ENCODE assay signal across 8 cellular contexts in genomic region chr14:105525861-105526780, GRCh38. TPM values are rescaled to one million over a fixed set of nuclear protein-coding genes. Genes with fewer than 3 reads are reported as not detected.
DNase-seq lines count a peak whose midpoint lies in the region; ATAC-seq, FAIRE-seq and TF ChIP-seq lines count a peak whose summit lies in the region.

Gene TMEM121 (plus strand): TSS chr14:105526583. CDS start chr14:105528835, 2,252 bp downstream.

- peaks cover 14% of the 10 kb centered on the region for H3K27me3 Mint-ChIP-seq in memory B cell

- H3K9me3 Mint-ChIP-seq in memory B cell, result no peaks in the 10 kb centered on the region

- no peaks in the 10 kb centered on the region for H3K36me3 Mint-ChIP-seq in memory B cell

- FAIRE-seq in GM12892 (lab: Jason Lieb, UNC), result no peak

- no peak for TF ChIP-seq POLR2A in GM12892 (IDR thresholded peaks at IDR 0.05; ENCODE audit: low read depth, low read length)

- no peaks in the 10 kb centered on the region for H3K9me3 ChIP-seq in subcutaneous abdominal adipose tissue (ENCODE audit: control insufficient read depth in 5 of 5, low read length in 5 of 5)

- H3K4me1 Mint-ChIP-seq in memory B cell, result peaks cover 30% of the 10 kb centered on the region

- H3K27me3 ChIP-seq in subcutaneous abdominal adipose tissue (ENCODE audit: control insufficient read depth in 5 of 5, insufficient read depth in 4 of 5, low read length in 5 of 5), result peaks cover 8 to 26% (median 15%) of the 10 kb centered on the region in 5 donors

- peak within 1 kb of the TSS; percentile 83 for H3K4me3 Mint-ChIP-seq in memory B cell

- H3K4me1 ChIP-seq in subcutaneous abdominal adipose tissue (ENCODE audit: control insufficient read depth in 5 of 5, insufficient read depth in 5 of 5, low read length in 5 of 5), result peaks cover 0 to 37% (median 31%) of the 10 kb centered on the region in 5 donors

- H3K4me3 ChIP-seq in subcutaneous abdominal adipose tissue (ENCODE audit: low read depth in 1 of 5, low read length in 5 of 5), result peak within 1 kb of the TSS in 4 of 5 donors; percentile 22 to 64 (median 62)

- H3K27ac ChIP-seq in subcutaneous abdominal adipose tissue (ENCODE audit: low read depth, low read length), result no peak within 1 kb of the TSS

- peak within 1 kb of the TSS; percentile 53 for H3K27ac Mint-ChIP-seq in memory B cell

- peak within 1 kb of the TSS in 3 of 5 donors; percentile 30 to 71 (median 61) for H3K9ac ChIP-seq in subcutaneous abdominal adipose tissue (ENCODE audit: low read length in 5 of 5)

- DNase-seq in NCI-H1417 (lab: John Stamatoyannopoulos, UW) (peak in 2 of 3 experiments; percentile 61 to 66), NCI-H1417 treated with DMSO at 0.1 percent for 48 hours (lab: John Stamatoyannopoulos, UW) (no peak), SW480 (ENCODE audit: low spot score) (peak; percentile 27), dermis blood vessel endothelial cell (no peak), memory B cell (ENCODE audit: low spot score in 2 of 2) (peak in 1 of 2 donors; percentile 54), GM12892 (ENCODE audit: insufficient read length) (no peak)

- H3K36me3 ChIP-seq in subcutaneous abdominal adipose tissue (ENCODE audit: control insufficient read depth in 5 of 5, insufficient read depth in 5 of 5, low read length in 5 of 5), result no peaks in the 10 kb centered on the region

- ATAC-seq in memory B cell (ENCODE audit: low read depth) (peak; percentile 35), HG03135 (IDR thresholded peaks at IDR 0.05; ENCODE audit: unreplicated experiment) (no peak)

RNA-seq across cellular contexts. Expression of gene TMEM121, which starts in this region (rescaled TPM):
- 4.6 and 11.7 TPM in 2 replicates for total RNA-seq in dermis blood vessel endothelial cell
- not detected for polyA plus RNA-seq in GM12892 (2012; ENCODE audit: missing spikeins)

Comparison
In these comparisons a context has a peak if more than half of its experiments do, and no peak if none do; other contexts are left out.
1. DNase-seq: peak in NCI-H1417 (2 of 3) and SW480 (single experiment); none in NCI-H1417 treated with DMSO at 0.1 percent for 48 hours (single experiment), dermis blood vessel endothelial cell (single experiment) and GM12892 (single experiment).